Comparison of ENCODE assay signal across 8 cellular contexts in the genomic region with DNA sequence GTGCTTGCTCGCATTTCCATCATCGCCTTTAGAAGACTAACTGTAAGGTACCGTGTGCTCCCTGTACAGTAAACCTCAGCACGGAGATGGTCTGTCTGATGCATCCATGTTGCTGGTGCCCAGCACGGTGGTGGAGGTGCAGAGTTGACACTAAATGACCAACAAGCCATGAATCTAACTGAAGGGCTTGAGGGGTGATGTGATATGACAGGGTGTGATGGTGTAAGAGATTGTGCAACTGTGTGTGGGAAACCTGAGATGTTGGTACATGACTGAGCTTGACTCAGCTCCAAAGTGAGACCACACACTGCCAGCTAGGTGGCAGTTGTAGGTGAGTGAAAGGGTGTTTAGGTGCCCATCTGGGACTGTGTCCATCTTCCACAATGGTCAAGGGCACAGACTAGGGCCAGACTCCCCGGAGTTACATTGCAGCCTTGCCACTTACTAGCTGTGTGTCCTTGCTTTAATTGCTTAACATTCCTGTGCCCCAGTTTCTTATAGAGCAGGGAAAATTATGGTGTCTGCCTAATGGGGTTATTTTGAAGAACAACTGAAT. TPM values are rescaled to one million over a fixed set of nuclear protein-coding genes. Genes with fewer than 3 reads are reported as not detected.
A peak's percentile ranks its signal among the peaks of the same experiment; 100 is the strongest.
DNase-seq lines count a peak whose midpoint lies in the region; ATAC-seq and TF ChIP-seq lines count a peak whose summit lies in the region.

No MANE protein-coding gene starts in this region.

- peak in 1 of 2 donors; percentile 52 for DNase-seq in cardiac muscle cell (ENCODE audit: low read depth in 1 of 2, low spot score in 1 of 2)
- no peak for DNase-seq in heart left ventricle
- DNase-seq in activated T-helper 1 cell treated with anti-CD3 and anti-CD28 coated beads, Interleukin-12 subunit alpha, Interleukin-12 subunit beta, Interleukin-2, Interleukin-4 antibody, amounts not matched to agents 30 ng/mL and 10 ng/mL and 1 ng/mL, durations not matched to agents 14 hours and 24 hours and 36 hours (ENCODE audit: low spot score), result no peak
- DNase-seq in lower lobe of right lung, result no peak
- DNase-seq in stimulated activated CD4-positive, alpha-beta T cell treated with anti-CD3 and anti-CD28 coated beads, Interleukin-12 subunit alpha, Interleukin-12 subunit beta, amount 100 ng/mL, for 4 hours, result no peak
- DNase-seq in NCI-H2081 (lab: John Stamatoyannopoulos, UW), result no peak

- H3K27ac ChIP-seq in cardiac muscle cell (peak overlapping the region; percentile 73), heart left ventricle (peak overlapping the region in 1 of 12 donors; percentile 65), lower lobe of right lung (peak overlapping the region; percentile 72)

- H3K4me1 ChIP-seq in cardiac muscle cell (ENCODE audit: low read depth), result peaks cover 25% of the 10 kb centered on the region
- H3K4me1 ChIP-seq in heart left ventricle, result peaks cover 7 to 93% (median 39%) of the 10 kb centered on the region in 12 donors
- H3K4me1 ChIP-seq in lower lobe of right lung, result peaks cover 99% of the 10 kb centered on the region

- TF ChIP-seq POLR2A in heart left ventricle (IDR thresholded peaks at IDR 0.05), result no peak

- H3K27ac Mint-ChIP-seq in activated T-helper 1 cell treated with anti-CD3 and anti-CD28 coated beads, Interleukin-12 subunit alpha, Interleukin-12 subunit beta, Interleukin-2, Interleukin-4 antibody, amounts not matched to agents 30 ng/mL and 10 ng/mL and 1 ng/mL, durations not matched to agents 14 hours and 24 hours and 36 hours, result peak overlapping the region; percentile 89

- TF ChIP-seq CTCF in cardiac muscle cell (IDR thresholded peaks at IDR 0.05; ENCODE audit: low read depth, low read length) (no peak), heart left ventricle (IDR thresholded peaks at IDR 0.05) (no peak), lower lobe of right lung (IDR thresholded peaks at IDR 0.05) (no peak)

- no peak overlapping the region for H3K4me3 ChIP-seq in cardiac muscle cell
- H3K4me3 ChIP-seq in heart left ventricle, result no peak overlapping the region
- no peak overlapping the region for H3K4me3 ChIP-seq in lower lobe of right lung

- H3K36me3 ChIP-seq in cardiac muscle cell (peaks cover 50% of the 10 kb centered on the region), heart left ventricle (peaks cover 0 to 8% (median 0%) of the 10 kb centered on the region in 9 donors), lower lobe of right lung (no peaks in the 10 kb centered on the region)

- ATAC-seq in heart left ventricle (no peak), lower lobe of right lung (no peak), GM21367 (IDR thresholded peaks at IDR 0.05; ENCODE audit: unreplicated experiment) (no peak), HG03378 (IDR thresholded peaks at IDR 0.05; ENCODE audit: unreplicated experiment) (no peak)

- no peaks in the 10 kb centered on the region for H3K9me3 ChIP-seq in cardiac muscle cell (ENCODE audit: low read depth)
- no peaks in the 10 kb centered on the region for H3K9me3 ChIP-seq in heart left ventricle
- no peaks in the 10 kb centered on the region for H3K9me3 ChIP-seq in lower lobe of right lung

- H3K27me3 Mint-ChIP-seq in activated T-helper 1 cell treated with anti-CD3 and anti-CD28 coated beads, Interleukin-12 subunit alpha, Interleukin-12 subunit beta, Interleukin-2, Interleukin-4 antibody, amounts not matched to agents 30 ng/mL and 10 ng/mL and 1 ng/mL, durations not matched to agents 14 hours and 24 hours and 36 hours (ENCODE audit: insufficient read depth), result no peaks in the 10 kb centered on the region

- peak overlapping the region; percentile 63 for H3K4me3 Mint-ChIP-seq in activated T-helper 1 cell treated with anti-CD3 and anti-CD28 coated beads, Interleukin-12 subunit alpha, Interleukin-12 subunit beta, Interleukin-2, Interleukin-4 antibody, amounts not matched to agents 30 ng/mL and 10 ng/mL and 1 ng/mL, durations not matched to agents 14 hours and 24 hours and 36 hours

- H3K36me3 Mint-ChIP-seq in activated T-helper 1 cell treated with anti-CD3 and anti-CD28 coated beads, Interleukin-12 subunit alpha, Interleukin-12 subunit beta, Interleukin-2, Interleukin-4 antibody, amounts not matched to agents 30 ng/mL and 10 ng/mL and 1 ng/mL, durations not matched to agents 14 hours and 24 hours and 36 hours (ENCODE audit: low read depth), result peaks cover 64% of the 10 kb centered on the region

- intact Hi-C loops in heart left ventricle (cut with DNase I), result no loop called here
- intact Hi-C loops in activated T-helper 1 cell treated with anti-CD3 and anti-CD28 coated beads, Interleukin-12 subunit alpha, Interleukin-12 subunit beta, Interleukin-2, Interleukin-4 antibody, amounts not matched to agents 30 ng/mL and 10 ng/mL and 1 ng/mL, durations not matched to agents 14 hours and 24 hours and 36 hours (cut with micrococcal nuclease), result no loop called here
- intact Hi-C loops in lower lobe of right lung (cut with DNase I), result no loop called here

- peaks cover 97% of the 10 kb centered on the region for H3K4me1 Mint-ChIP-seq in activated T-helper 1 cell treated with anti-CD3 and anti-CD28 coated beads, Interleukin-12 subunit alpha, Interleukin-12 subunit beta, Interleukin-2, Interleukin-4 antibody, amounts not matched to agents 30 ng/mL and 10 ng/mL and 1 ng/mL, durations not matched to agents 14 hours and 24 hours and 36 hours (ENCODE audit: low read depth)

- no peaks in the 10 kb centered on the region for H3K9me3 Mint-ChIP-seq in activated T-helper 1 cell treated with anti-CD3 and anti-CD28 coated beads, Interleukin-12 subunit alpha, Interleukin-12 subunit beta, Interleukin-2, Interleukin-4 antibody, amounts not matched to agents 30 ng/mL and 10 ng/mL and 1 ng/mL, durations not matched to agents 14 hours and 24 hours and 36 hours

- 87 to 91% (median 88%) methylated on average over 6 of the region's 6 CpGs for WGBS in heart left ventricle, 4 donors

- H3K27me3 ChIP-seq in cardiac muscle cell, result no peaks in the 10 kb centered on the region
- H3K27me3 ChIP-seq in heart left ventricle, result no peaks in the 10 kb centered on the region
- H3K27me3 ChIP-seq in lower lobe of right lung (ENCODE audit: low read depth), result no peaks in the 10 kb centered on the region

RNA-seq across cellular contexts. Expression of a gene that starts 21.4 kb away (rescaled TPM):
- 714 and 748 TPM in 2 replicates for total RNA-seq in cardiac muscle cell
- polyA plus RNA-seq in cardiac muscle cell, result 215 and 243 TPM in 2 replicates
- total RNA-seq in heart left ventricle, result 10 to 100 TPM; 19.0 to 88.1 (median 29.9) TPM
- polyA plus RNA-seq in heart left ventricle, result 100 to 1,000 TPM in 1 of 2 donors, 10 to 100 TPM in 1; 10.6 to 196 TPM
- total RNA-seq in activated T-helper 1 cell treated with anti-CD3 and anti-CD28 coated beads, Interleukin-12 subunit alpha, Interleukin-12 subunit beta, Interleukin-2, Interleukin-4 antibody, amounts not matched to agents 30 ng/mL and 10 ng/mL and 1 ng/mL, durations not matched to agents 14 hours and 24 hours and 36 hours, result 111 and 120 TPM in 2 replicates
- 10.6 TPM for total RNA-seq in lower lobe of right lung
